ENCODE assay signal across 24 cellular contexts in genomic region chr2:96436416-96436815, GRCh38.
"Had no signal": no experiment of that assay in that cellular context is flagged by ENCODE, and none has a peak within 500 bp of the region (broad histone marks: within the 10 kb centered on the region; RNA-seq: fewer than 3 reads in every experiment).

No MANE protein-coding gene starts in this region.

- H3K27me3 ChIP-seq: ovary, right atrium auricular region, right lobe of liver, stomach, testis, thyroid gland, transverse colon, upper lobe of left lung, vagina had no signal

- H3K9me3 ChIP-seq: left ventricle myocardium inferior, mucosa of descending colon, right atrium auricular region, right lobe of liver, testis, thyroid gland, upper lobe of left lung, vagina had no signal

- H3K27ac ChIP-seq: left ventricle myocardium inferior, ovary, right atrium auricular region, right lobe of liver, stomach, testis, thyroid gland, transverse colon, upper lobe of left lung, vagina had no signal

- H3K4me1 Mint-ChIP-seq: naive thymus-derived CD4-positive, alpha-beta T cell had no signal

- H3K36me3 ChIP-seq: left ventricle myocardium inferior, ovary, right atrium auricular region, right lobe of liver, stomach, thyroid gland, transverse colon, upper lobe of left lung, vagina had no signal

- H3K27ac Mint-ChIP-seq: natural killer cell treated with Interleukin-12 subunit alpha and Interleukin-12 subunit beta and Interleukin-15 and Interleukin-18, amount 100 ng/mL, for 72 hours; progenitor cell of endocrine pancreas; stimulated activated naive B cell treated with anti-CD40 and anti-IgM and Interleukin-4, amounts not matched to agents 10 μg/mL and 1 μg/mL and 100 μg/mL, for 72 hours had no signal

- ATAC-seq: mucosa of descending colon; naive thymus-derived CD4-positive, alpha-beta T cell; natural killer cell treated with Interleukin-12 subunit alpha and Interleukin-12 subunit beta and Interleukin-15 and Interleukin-18, amount 100 ng/mL, for 72 hours; right lobe of liver; stimulated activated naive B cell treated with anti-CD40 and anti-IgM and Interleukin-4, amounts not matched to agents 10 μg/mL and 1 μg/mL and 100 μg/mL, for 72 hours; stimulated activated naive CD8-positive, alpha-beta T cell treated with anti-CD3 and anti-CD28 coated beads, Interleukin-15, Interleukin-2, amounts not matched to agents 100 U/mL and 50 U/mL, for 24 hours had no signal

- H3K27me3 Mint-ChIP-seq: progenitor cell of endocrine pancreas had no signal

- H3K4me3 ChIP-seq: left ventricle myocardium inferior, lung, mucosa of descending colon, ovary, right atrium auricular region, right lobe of liver, smooth muscle cell, stomach, testis, thyroid gland, transverse colon, upper lobe of left lung, vagina had no signal

- H3K4me2 ChIP-seq: smooth muscle cell had no signal

- H3K4me3 Mint-ChIP-seq: naive thymus-derived CD4-positive, alpha-beta T cell; natural killer cell treated with Interleukin-12 subunit alpha and Interleukin-12 subunit beta and Interleukin-15 and Interleukin-18, amount 100 ng/mL, for 72 hours; stimulated activated naive B cell treated with anti-CD40 and anti-IgM and Interleukin-4, amounts not matched to agents 10 μg/mL and 1 μg/mL and 100 μg/mL, for 72 hours had no signal

- DNase-seq: hippocampal formation; islet precursor cell; left ventricle myocardium inferior; mesendoderm; midbrain; mucosa of descending colon; naive thymus-derived CD4-positive, alpha-beta T cell; ovary; right lobe of liver; stimulated activated CD4-positive, alpha-beta T cell treated with anti-CD3 and anti-CD28 coated beads, Interleukin-1b, Interleukin-23, amount 100 ng/mL, for 48 hours; stimulated activated CD4-positive, alpha-beta T cell treated with anti-CD3 and anti-CD28 coated beads, Interleukin-4, amount 100 ng/mL, for 1 hour; stimulated activated naive B cell treated with anti-CD40 and anti-IgM and Interleukin-4, amounts not matched to agents 10 μg/mL and 1 μg/mL and 100 μg/mL, for 72 hours; stimulated activated naive CD8-positive, alpha-beta T cell treated with anti-CD3 and anti-CD28 coated beads, Interleukin-15, Interleukin-2, amounts not matched to agents 100 U/mL and 50 U/mL, for 24 hours; stomach; testis; thyroid gland; transverse colon; upper lobe of left lung had no signal

- H3K4me1 ChIP-seq: right lobe of liver, testis, transverse colon, upper lobe of left lung, vagina had no signal
